ENCODE assay signal across 8 cellular contexts in genomic region chr1:24735619-24736375, GRCh38. TPM values are rescaled to one million over a fixed set of nuclear protein-coding genes. Genes with fewer than 3 reads are reported as not detected.
A peak's percentile ranks its signal among the peaks of the same experiment; 100 is the strongest.
DNase-seq lines count a peak whose midpoint lies in the region; ATAC-seq, FAIRE-seq and TF ChIP-seq lines count a peak whose summit lies in the region.

No MANE protein-coding gene starts in this region.

- TF ChIP-seq POLR2A in body of pancreas (IDR thresholded peaks at IDR 0.05) (no peak), vagina (IDR thresholded peaks at IDR 0.05) (no peak), H54 (IDR thresholded peaks at IDR 0.05; ENCODE audit: low read depth, low read length) (no peak)

- H3K27ac ChIP-seq in body of pancreas (peak overlapping the region in 2 of 4 donors; percentile 41 to 67), vagina (peak overlapping the region; percentile 51)

- H3K4me1 ChIP-seq in body of pancreas, result peaks cover 3% of the 10 kb centered on the region
- peaks cover 20% of the 10 kb centered on the region for H3K4me1 ChIP-seq in vagina

- ATAC-seq in body of pancreas (peak; percentile 71), GM19351 (IDR thresholded peaks at IDR 0.05; ENCODE audit: unreplicated experiment) (no peak), GM21423 (IDR thresholded peaks at IDR 0.05; ENCODE audit: unreplicated experiment) (no peak)

- H3K9me3 ChIP-seq in body of pancreas (no peaks in the 10 kb centered on the region), vagina (no peaks in the 10 kb centered on the region)

- no peak overlapping the region for H3K4me3 ChIP-seq in body of pancreas
- H3K4me3 ChIP-seq in vagina, result peak overlapping the region in 1 of 2 donors; percentile 20

- DNase-seq in NCI-H2227 (lab: John Stamatoyannopoulos, UW; ENCODE audit: unreplicated experiment) (peak; percentile 56), NCI-H2227 treated with DMSO at 0.1 percent for 48 hours (lab: John Stamatoyannopoulos, UW) (no peak), body of pancreas (peak in 3 of 4 donors; percentile 26 to 37 (median 29)), medulla oblongata (ENCODE audit: extremely low spot score) (peak; percentile 57), vagina (ENCODE audit: extremely low spot score in 2 of 2) (no peak), H54 (ENCODE audit: insufficient read length, low spot score) (no peak)

- intact Hi-C loops in body of pancreas (cut with DNase I) (no loop called here), vagina (cut with DNase I) (no loop called here)

- 53 to 56% methylated on average over 13 of the region's 13 CpGs for WGBS in body of pancreas, 2 donors

- FAIRE-seq in H54 (lab: Jason Lieb, UNC), result no peak

- TF ChIP-seq CTCF in body of pancreas (IDR thresholded peaks at IDR 0.05) (no peak), vagina (IDR thresholded peaks at IDR 0.05) (no peak)

- no peaks in the 10 kb centered on the region for H3K27me3 ChIP-seq in body of pancreas
- H3K27me3 ChIP-seq in vagina, result no peaks in the 10 kb centered on the region

- no peaks in the 10 kb centered on the region for H3K36me3 ChIP-seq in body of pancreas (replicated peaks in 1 of 2; ENCODE audit: insufficient read depth in 1 of 2, low read depth in 2 of 2)
- H3K36me3 ChIP-seq in vagina, result no peaks in the 10 kb centered on the region

RNA-seq across cellular contexts. Expression of gene CLIC4, which starts 9.4 kb away (rescaled TPM):
- total RNA-seq in body of pancreas (10 to 100 TPM; 58.1 to 78.8 TPM), vagina (164 TPM)

Comparison
In these comparisons a context has a peak if more than half of its experiments do, and no peak if none do; other contexts are left out.
1. DNase-seq: peak in NCI-H2227 (single experiment), body of pancreas (3 of 4) and medulla oblongata (single experiment); none in NCI-H2227 treated with DMSO at 0.1 percent for 48 hours (single experiment), vagina (0 of 2) and H54 (single experiment).